Comparison of ENCODE assay signal across 9 cellular contexts in genomic region chr22:41862530-41863266, GRCh38. TPM values are rescaled to one million over a fixed set of nuclear protein-coding genes. Genes with fewer than 3 reads are reported as not detected.
A peak's percentile ranks its signal among the peaks of the same experiment; 100 is the strongest.
DNase-seq lines count a peak whose midpoint lies in the region; ATAC-seq and TF ChIP-seq lines count a peak whose summit lies in the region.
"Had no signal": no experiment of that assay in that cellular context is flagged by ENCODE, and none has a peak within 500 bp of the region (broad histone marks: within the 10 kb centered on the region; RNA-seq: fewer than 3 reads in every experiment).

No MANE protein-coding gene starts in this region.

- H3K4me3 ChIP-seq in hepatocyte: no peak overlapping the region
- H3K4me3 ChIP-seq: thoracic aorta had no signal

- no peaks in the 10 kb centered on the region for H3K27me3 Mint-ChIP-seq in activated CD8-positive, alpha-beta memory T cell treated with anti-CD3 and anti-CD28 coated beads, Interleukin-2, amount 10 ng/mL, durations not matched to agents 7 days and 5 days

- no peaks in the 10 kb centered on the region for H3K9me3 ChIP-seq in hepatocyte (ENCODE audit: low read depth)
- H3K9me3 ChIP-seq: thoracic aorta had no signal

- peaks cover 91% of the 10 kb centered on the region for H3K79me2 ChIP-seq in hepatocyte

- H3K4me2 ChIP-seq in hepatocyte: peak overlapping the region; percentile 55

- H3K27ac ChIP-seq in hepatocyte: peak overlapping the region; percentile 92
- H3K27ac ChIP-seq: thoracic aorta had no signal

- H3K4me1 Mint-ChIP-seq in activated CD8-positive, alpha-beta memory T cell treated with anti-CD3 and anti-CD28 coated beads, Interleukin-2, amount 10 ng/mL, durations not matched to agents 7 days and 5 days: peaks cover 56% of the 10 kb centered on the region

- H3K36me3 ChIP-seq in hepatocyte (replicated peaks; ENCODE audit: insufficient read depth, low read depth): no peaks in the 10 kb centered on the region

- ATAC-seq in HG03175 (IDR thresholded peaks at IDR 0.05; ENCODE audit: unreplicated experiment): peak; percentile 48
- ATAC-seq in activated CD8-positive, alpha-beta memory T cell treated with anti-CD3 and anti-CD28 coated beads, Interleukin-2, amount 10 ng/mL, durations not matched to agents 7 days and 5 days: peak; percentile 42

- H3K4me1 ChIP-seq in hepatocyte (ENCODE audit: insufficient read depth): peaks cover 24% of the 10 kb centered on the region

- H2AFZ ChIP-seq in hepatocyte: no peak overlapping the region

- no peaks in the 10 kb centered on the region for H3K27me3 ChIP-seq in hepatocyte

- CTCF ChIA-PET in activated CD8-positive, alpha-beta memory T cell treated with anti-CD3 and anti-CD28 coated beads, Interleukin-2, amount 10 ng/mL, durations not matched to agents 7 days and 5 days (lab: Charles Lee): interaction anchor here (0.7 to 2.1 kb wide), 16 partner anchors 10 to 165 kb away, joined by 3 to 11 read pairs (median 4); partner anchors contain the start of genes CCDC134, CENPM and SREBF2

- H4K20me1 ChIP-seq in hepatocyte (ENCODE audit: insufficient read depth, poor library complexity, severe bottlenecking): peaks cover 80% of the 10 kb centered on the region

- DNase-seq in activated effector memory CD4-positive, alpha-beta T cell treated with anti-CD3 and anti-CD28 coated beads, Interleukin-2, amount 50 U/mL, for 16 hours: peak; percentile 84
- no peak for DNase-seq in activated effector memory CD4-positive, alpha-beta T cell treated with Interleukin-2 at 50 U/mL for 16 hours
- DNase-seq in activated CD8-positive, alpha-beta memory T cell treated with anti-CD3 and anti-CD28 coated beads, Interleukin-2, amount 10 ng/mL, durations not matched to agents 7 days and 5 days: peak; percentile 49
- DNase-seq in hepatocyte (ENCODE audit: low spot score) (no peak), NCI-H1105 treated with DMSO at 0.1 percent for 48 hours (lab: John Stamatoyannopoulos, UW) (no peak), NCI-H1092 (lab: John Stamatoyannopoulos, UW) (no peak)
- peak; percentile 22 for DNase-seq in stimulated activated CD8-positive, alpha-beta memory T cell treated with anti-CD3 and anti-CD28 coated beads, Interleukin-15, amount 100 ng/mL, for 24 hours (ENCODE audit: low read depth)

- H3K36me3 Mint-ChIP-seq in activated CD8-positive, alpha-beta memory T cell treated with anti-CD3 and anti-CD28 coated beads, Interleukin-2, amount 10 ng/mL, durations not matched to agents 7 days and 5 days: peaks cover 21% of the 10 kb centered on the region

- no peaks in the 10 kb centered on the region for H3K9me3 Mint-ChIP-seq in activated CD8-positive, alpha-beta memory T cell treated with anti-CD3 and anti-CD28 coated beads, Interleukin-2, amount 10 ng/mL, durations not matched to agents 7 days and 5 days (ENCODE audit: low read depth)

- H3K27ac Mint-ChIP-seq in activated CD8-positive, alpha-beta memory T cell treated with anti-CD3 and anti-CD28 coated beads, Interleukin-2, amount 10 ng/mL, durations not matched to agents 7 days and 5 days: peak overlapping the region; percentile 81

- TF ChIP-seq CTCF in hepatocyte (IDR thresholded peaks at IDR 0.05; ENCODE audit: poor library complexity): no peak

- WGBS in hepatocyte (ENCODE audit: low lambda C conversion rate, missing lambda C conversion rate): 72% methylated on average over 11 of the region's 11 CpGs

- H3K9me2 ChIP-seq in hepatocyte (replicated peaks; ENCODE audit: insufficient read depth): no peaks in the 10 kb centered on the region

- peak overlapping the region; percentile 15 for H3K4me3 Mint-ChIP-seq in activated CD8-positive, alpha-beta memory T cell treated with anti-CD3 and anti-CD28 coated beads, Interleukin-2, amount 10 ng/mL, durations not matched to agents 7 days and 5 days

RNA-seq across cellular contexts. Expression of gene SREBF2, which starts 29.8 kb away (rescaled TPM):
- 100 to 1,000 TPM; 130 to 135 TPM for total RNA-seq in activated CD8-positive, alpha-beta memory T cell treated with anti-CD3 and anti-CD28 coated beads, Interleukin-2, amount 10 ng/mL, durations not matched to agents 7 days and 5 days
- 109 and 114 TPM in 2 replicates for total RNA-seq in hepatocyte
- 96.3 and 113 TPM in 2 replicates for polyA plus RNA-seq in hepatocyte

RNA-seq across cellular contexts. Expression of gene SHISA8, which starts 52.2 kb away (rescaled TPM):
- under 1 TPM; 0.30 to 0.70 TPM for total RNA-seq in activated CD8-positive, alpha-beta memory T cell treated with anti-CD3 and anti-CD28 coated beads, Interleukin-2, amount 10 ng/mL, durations not matched to agents 7 days and 5 days
- total RNA-seq in hepatocyte: not detected in 2 replicates
- polyA plus RNA-seq in hepatocyte: 0.33 TPM in 1 of 2 replicates, not detected in the other
- total RNA-seq: thoracic aorta had no signal

Comparison
In these comparisons a context has a peak if more than half of its experiments do, and no peak if none do; other contexts are left out.
1. DNase-seq: peak in activated effector memory CD4-positive, alpha-beta T cell treated with anti-CD3 and anti-CD28 coated beads, Interleukin-2, amount 50 U/mL, for 16 hours (single experiment), activated CD8-positive, alpha-beta memory T cell treated with anti-CD3 and anti-CD28 coated beads, Interleukin-2, amount 10 ng/mL, durations not matched to agents 7 days and 5 days (single experiment) and stimulated activated CD8-positive, alpha-beta memory T cell treated with anti-CD3 and anti-CD28 coated beads, Interleukin-15, amount 100 ng/mL, for 24 hours (single experiment); none in activated effector memory CD4-positive, alpha-beta T cell treated with Interleukin-2 at 50 U/mL for 16 hours (single experiment), hepatocyte (single experiment), NCI-H1105 treated with DMSO at 0.1 percent for 48 hours (single experiment) and NCI-H1092 (single experiment).